ENCODE assay signal across 31 cellular contexts in the genomic region with DNA sequence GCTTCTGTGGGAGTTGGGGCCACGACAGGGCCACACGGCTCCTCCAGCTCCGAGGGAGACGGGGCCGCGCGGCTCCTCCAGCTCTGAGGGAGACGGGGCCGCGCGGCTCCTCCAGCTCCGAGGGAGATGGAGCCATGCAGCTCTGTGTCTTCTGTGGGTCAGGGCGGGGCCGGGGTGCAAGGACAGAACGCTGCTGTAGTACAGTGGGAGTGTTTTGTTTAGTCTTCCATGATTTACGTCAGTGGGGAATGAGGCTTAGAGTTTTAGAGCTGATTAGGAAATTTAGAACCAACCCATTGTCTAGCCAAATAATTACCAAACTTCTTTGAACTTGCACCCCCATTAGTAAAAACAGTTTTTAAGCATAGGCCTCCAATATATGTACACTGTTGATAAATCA.
"Had no signal": no experiment of that assay in that cellular context is flagged by ENCODE, and none has a peak within 500 bp of the region (broad histone marks: within the 10 kb centered on the region; RNA-seq: fewer than 3 reads in every experiment).

No MANE protein-coding gene starts in this region.

- H3K4me3 Mint-ChIP-seq: activated B cell treated with CpG ODN at 0.5 μM for 24 hours; activated CD4-positive, alpha-beta memory T cell treated with anti-CD3 and anti-CD28 coated beads, Interleukin-2, amount 10 ng/mL, durations not matched to agents 7 days and 5 days; activated CD4-positive, alpha-beta T cell treated with anti-CD3 and anti-CD28 coated beads, Interleukin-2, amount 10 ng/mL, durations not matched to agents 24 days and 14 days; activated naive CD8-positive, alpha-beta T cell treated with anti-CD3 and anti-CD28 coated beads, Interleukin-2, amount 50 U/mL, for 24 hours; activated T-cell treated with anti-CD3 and anti-CD28 coated beads, Interleukin-2, amount 50 U/mL, for 72 hours; brain; T-cell had no signal

- H3K9me3 Mint-ChIP-seq: activated B cell treated with CpG ODN at 0.5 μM for 24 hours; activated CD4-positive, alpha-beta memory T cell treated with anti-CD3 and anti-CD28 coated beads, Interleukin-2, amount 10 ng/mL, durations not matched to agents 7 days and 5 days; activated CD4-positive, alpha-beta T cell treated with anti-CD3 and anti-CD28 coated beads, Interleukin-2, amount 10 ng/mL, durations not matched to agents 24 days and 14 days; activated naive CD4-positive, alpha-beta T cell treated with anti-CD3 and anti-CD28 coated beads, Interleukin-2, amount 50 U/mL, for 72 hours; activated naive CD8-positive, alpha-beta T cell treated with anti-CD3 and anti-CD28 coated beads, Interleukin-2, amount 50 U/mL, for 24 hours; activated T-cell treated with anti-CD3 and anti-CD28 coated beads, Interleukin-2, amount 50 U/mL, for 72 hours; activated T-helper 2 cell treated with anti-CD3 and anti-CD28 coated beads, Interferon-gamma antibody, Interleukin-2, Interleukin-4, amounts not matched to agents 10 μg/mL and 5 μg/mL and 100 μg/mL, durations not matched to agents 14 hours and 24 hours and 36 hours; brain; T-cell had no signal

- H3K4me1 Mint-ChIP-seq: activated B cell treated with CpG ODN at 0.5 μM for 24 hours; activated CD4-positive, alpha-beta T cell treated with anti-CD3 and anti-CD28 coated beads, Interleukin-2, amount 10 ng/mL, durations not matched to agents 24 days and 14 days; activated naive CD8-positive, alpha-beta T cell treated with anti-CD3 and anti-CD28 coated beads, Interleukin-2, amount 50 U/mL, for 24 hours; brain; T-cell had no signal

- H3K4me3 ChIP-seq: SK-N-MC had no signal

- H3K27me3 Mint-ChIP-seq: activated B cell treated with CpG ODN at 0.5 μM for 24 hours; activated CD4-positive, alpha-beta memory T cell treated with anti-CD3 and anti-CD28 coated beads, Interleukin-2, amount 10 ng/mL, durations not matched to agents 7 days and 5 days; activated CD4-positive, alpha-beta T cell treated with anti-CD3 and anti-CD28 coated beads, Interleukin-2, amount 10 ng/mL, durations not matched to agents 24 days and 14 days; activated naive CD8-positive, alpha-beta T cell treated with anti-CD3 and anti-CD28 coated beads, Interleukin-2, amount 50 U/mL, for 24 hours; brain; T-cell had no signal

- DNase-seq: activated B cell treated with CpG ODN at 0.5 μM for 24 hours; activated CD4-positive, alpha-beta memory T cell treated with anti-CD3 and anti-CD28 coated beads, Interleukin-2, amount 10 ng/mL, durations not matched to agents 7 days and 5 days; activated CD4-positive, alpha-beta T cell treated with anti-CD3 and anti-CD28 coated beads for 1 hour; activated CD4-positive, alpha-beta T cell treated with anti-CD3 and anti-CD28 coated beads, Interleukin-2, amount 10 ng/mL, durations not matched to agents 24 days and 14 days; activated naive CD4-positive, alpha-beta T cell treated with Interleukin-2 at 50 U/mL for 16 hours; activated naive CD8-positive, alpha-beta T cell treated with anti-CD3 and anti-CD28 coated beads, Interleukin-2, amount 50 U/mL, for 24 hours; activated T-cell treated with anti-CD3 and anti-CD28 coated beads for 4 hours; activated T-cell treated with anti-CD3 and anti-CD28 coated beads, Interleukin-2, amount 50 U/mL, for 72 hours; amygdala; Karpas-422; MM.1S; NCI-H1105; NCI-H1436; NCI-H1694 treated with DMSO at 0.1 percent for 48 hours; NCI-H2029 treated with DMSO at 0.1 percent for 48 hours; NCI-H510A treated with DMSO at 0.1 percent for 48 hours; NCI-H69; NK-92 treated with Interleukin-12 subunit alpha and Interleukin-12 subunit beta, amount 100 ng/mL, for 24 hours; OCI-M1; RPMI8226; T-cell; T-helper 2 cell; T1000 had no signal

- ATAC-seq: activated naive CD4-positive, alpha-beta T cell treated with anti-CD3 and anti-CD28 coated beads, Interleukin-2, amount 50 U/mL, for 72 hours; activated naive CD8-positive, alpha-beta T cell treated with anti-CD3 and anti-CD28 coated beads, Interleukin-2, amount 50 U/mL, for 24 hours; activated T-cell treated with anti-CD3 and anti-CD28 coated beads, Interleukin-2, amount 50 U/mL, for 72 hours; Panc1; Right ventricle myocardium inferior; T-cell had no signal

- H3K27ac ChIP-seq: SK-N-MC had no signal

- H3K27ac Mint-ChIP-seq: activated B cell treated with CpG ODN at 0.5 μM for 24 hours; activated CD4-positive, alpha-beta memory T cell treated with anti-CD3 and anti-CD28 coated beads, Interleukin-2, amount 10 ng/mL, durations not matched to agents 7 days and 5 days; activated CD4-positive, alpha-beta T cell treated with anti-CD3 and anti-CD28 coated beads, Interleukin-2, amount 10 ng/mL, durations not matched to agents 24 days and 14 days; activated naive CD8-positive, alpha-beta T cell treated with anti-CD3 and anti-CD28 coated beads, Interleukin-2, amount 50 U/mL, for 24 hours; activated T-cell treated with anti-CD3 and anti-CD28 coated beads, Interleukin-2, amount 50 U/mL, for 72 hours; activated T-helper 2 cell treated with anti-CD3 and anti-CD28 coated beads, Interferon-gamma antibody, Interleukin-2, Interleukin-4, amounts not matched to agents 10 μg/mL and 5 μg/mL and 100 μg/mL, durations not matched to agents 14 hours and 24 hours and 36 hours; T-cell had no signal

- FAIRE-seq: astrocyte, TTC549 had no signal
